ENCODE assay signal across 12 cellular contexts in the genomic region with DNA sequence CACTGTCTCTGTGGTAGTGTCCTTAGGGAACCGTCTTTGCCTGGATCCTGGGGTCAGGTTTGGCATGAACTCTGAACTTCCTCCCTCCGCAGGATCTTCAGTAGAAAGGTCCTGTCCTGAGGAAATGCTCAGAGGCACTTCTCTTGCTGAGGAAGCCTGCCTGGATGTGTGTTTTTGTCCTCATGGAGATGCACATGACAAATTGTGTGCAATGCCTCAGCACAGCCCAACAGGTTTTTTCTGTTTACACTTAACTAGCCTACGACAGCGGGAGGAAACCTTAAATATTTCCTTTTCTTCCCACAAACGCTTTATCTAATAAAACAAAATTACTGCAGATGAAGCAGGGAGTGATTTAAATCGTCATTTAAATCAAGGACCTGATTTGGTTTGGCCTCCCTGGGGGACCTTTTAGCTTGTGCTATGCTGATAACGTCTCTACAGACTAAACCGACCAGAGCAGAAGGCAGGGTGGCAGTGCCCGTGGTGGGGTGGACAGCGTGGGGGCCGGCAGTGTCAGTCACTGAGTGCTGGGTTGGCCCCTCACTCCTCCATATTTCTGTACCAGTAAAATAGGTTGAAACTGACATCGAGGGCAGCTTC. TPM values are rescaled to one million over a fixed set of nuclear protein-coding genes. Genes with fewer than 3 reads are reported as not detected.
DNase-seq lines count a peak whose midpoint lies in the region; ATAC-seq and TF ChIP-seq lines count a peak whose summit lies in the region.
"Had no signal": no experiment of that assay in that cellular context is flagged by ENCODE, and none has a peak within 500 bp of the region (broad histone marks: within the 10 kb centered on the region; RNA-seq: fewer than 3 reads in every experiment).

No MANE protein-coding gene starts in this region.

- intact Hi-C loops in heart right ventricle (cut with DNase I) (loop anchor here in 3 of 10 donors (10.0 kb wide), 2 partner anchors 291 to 301 kb away; no protein-coding TSS in a partner anchor), sigmoid colon (cut with DNase I) (no loop called here)

- H3K27ac ChIP-seq in heart right ventricle (peak overlapping the region in 6 of 10 donors; percentile 2 to 58 (median 48)), sigmoid colon (peak overlapping the region; percentile 43 to 77 (median 70))

- H3K27me3 ChIP-seq in heart right ventricle: no peaks in the 10 kb centered on the region
- H3K27me3 ChIP-seq in sigmoid colon: no peaks in the 10 kb centered on the region

- peaks cover 4% of the 10 kb centered on the region for H3K9me3 Mint-ChIP-seq in WTC11

- DNase-seq in H4 (ENCODE audit: low spot score) (peak; percentile 46), WTC11 (ENCODE audit: low spot score) (no peak), heart right ventricle (no peak), sigmoid colon (no peak), DMS 273 (lab: John Stamatoyannopoulos, UW; ENCODE audit: unreplicated experiment) (no peak)
- no peak for DNase-seq in activated CD4-positive, alpha-beta T cell treated with anti-CD3 and anti-CD28 coated beads, Interleukin-2, amount 50 U/mL, for 4 hours
- DNase-seq: DND-41; effector CD8-positive, alpha-beta T cell; stimulated activated CD4-positive, alpha-beta T cell treated with anti-CD3 and anti-CD28 coated beads, Interleukin-4, amount 100 ng/mL, for 1 hour had no signal

- H3K4me1 Mint-ChIP-seq in WTC11: 0 out of 2 replicates have a peak, but pooled peaks cover 3% of the 10 kb centered on the region

- TF ChIP-seq CTCF in WTC11 (IDR thresholded peaks at IDR 0.05) (no peak), heart right ventricle (IDR thresholded peaks at IDR 0.05) (no peak), sigmoid colon (IDR thresholded peaks at IDR 0.05) (peak in 1 of 4 experiments; percentile 10)

- H3K9me3 ChIP-seq in heart right ventricle (no peaks in the 10 kb centered on the region), sigmoid colon (no peaks in the 10 kb centered on the region)

- no peak overlapping the region for H3K27ac Mint-ChIP-seq in WTC11
- H3K27ac Mint-ChIP-seq: memory B cell had no signal

- H3K4me1 ChIP-seq in heart right ventricle (peaks cover 0 to 32% (median 29%) of the 10 kb centered on the region in 9 donors), sigmoid colon (peaks cover 0 to 33% (median 30%) of the 10 kb centered on the region in 4 donors)

- H3K4me3 ChIP-seq in heart right ventricle: peak overlapping the region in 6 of 10 donors; percentile 0 to 36 (median 28)
- H3K4me3 ChIP-seq in sigmoid colon: peak overlapping the region in 3 of 4 donors; percentile 15 to 34 (median 26)

- no peak overlapping the region for H3K4me3 Mint-ChIP-seq in WTC11
- H3K4me3 Mint-ChIP-seq: memory B cell had no signal

- CTCF ChIA-PET in WTC11 (lab: Charles Lee): interaction anchor here (0.5 to 4.3 kb wide), 3 partner anchors 11 to 458 kb away, joined by 3 to 31 read pairs (median 24); no protein-coding TSS in a partner anchor

- POLR2A ChIA-PET in WTC11 (lab: Charles Lee): no interaction called here

- WGBS in heart right ventricle, 2 donors: 35% methylated on average over 12 of the region's 12 CpGs
- 24 to 36% methylated on average over 12 of the region's 12 CpGs for WGBS in sigmoid colon, 2 donors

- ATAC-seq in WTC11 (peak; percentile 36; the same call in 1 of the 2 replicates), heart right ventricle (peak; percentile 13 to 58 (median 47)), GM21526 (IDR thresholded peaks at IDR 0.05; ENCODE audit: low FRiP score, unreplicated experiment) (no peak), HG03025 (IDR thresholded peaks at IDR 0.05; ENCODE audit: low FRiP score, unreplicated experiment) (no peak)

- H3K27me3 Mint-ChIP-seq in WTC11 (ENCODE audit: low read depth): peaks cover 8% of the 10 kb centered on the region

- peaks cover 5% of the 10 kb centered on the region; the same call in 1 of the 2 replicates for H3K36me3 Mint-ChIP-seq in WTC11

- H3K36me3 ChIP-seq in heart right ventricle: no peaks in the 10 kb centered on the region
- no peaks in the 10 kb centered on the region for H3K36me3 ChIP-seq in sigmoid colon

- TF ChIP-seq EP300 in sigmoid colon (IDR thresholded peaks at IDR 0.05): no peak

- TF ChIP-seq POLR2A in sigmoid colon (IDR thresholded peaks at IDR 0.05): no peak

TF ChIP-seq in WTC11, 78 proteins besides CTCF, POLR2A, EP300 and RAD21:
- TF ChIP-seq, protein P1, sequence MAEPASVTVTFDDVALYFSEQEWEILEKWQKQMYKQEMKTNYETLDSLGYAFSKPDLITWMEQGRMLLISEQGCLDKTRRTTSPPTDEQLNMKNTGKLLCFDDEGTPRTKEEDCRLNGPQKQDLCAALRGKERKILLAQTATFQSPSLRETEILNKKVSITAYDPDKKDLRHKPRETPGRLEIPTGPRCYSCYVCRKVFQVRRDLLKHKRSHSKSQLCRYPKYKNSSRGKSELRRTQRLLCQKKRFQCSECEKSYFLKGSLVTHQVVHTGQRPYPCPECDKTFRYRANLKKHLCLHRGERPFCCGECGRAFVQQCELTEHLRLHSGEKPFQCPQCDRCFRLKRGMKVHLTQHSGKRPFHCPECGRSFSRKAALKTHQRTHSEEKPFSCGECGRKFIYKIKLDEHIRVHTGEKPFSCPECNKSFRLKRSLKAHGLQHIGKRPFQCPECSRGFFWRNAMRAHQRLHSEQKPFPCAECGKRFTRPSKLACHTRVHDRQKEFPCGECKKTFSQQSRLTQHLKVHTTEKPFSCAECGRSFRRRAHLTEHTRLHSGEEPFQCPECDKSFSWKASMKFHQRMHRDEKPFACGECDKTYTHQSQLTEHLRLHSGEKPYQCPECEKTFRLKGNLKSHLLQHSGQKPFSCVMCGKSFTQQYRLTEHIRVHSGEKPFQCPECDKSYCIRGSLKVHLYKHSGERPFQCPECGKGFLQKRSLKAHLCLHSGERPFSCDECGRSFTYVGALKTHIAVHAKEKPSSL (CRISPR knock-in tag; conservative IDR thresholded peaks at IDR 0.05): no peak
- TF ChIP-seq CREB1 (CRISPR knock-in tag; IDR thresholded peaks at IDR 0.05): no peak
- no peak for TF ChIP-seq EMX1 (CRISPR knock-in tag; IDR thresholded peaks at IDR 0.05)

RNA-seq across cellular contexts. Expression of gene FBXL14, which starts 18.5 kb away (rescaled TPM):
- total RNA-seq in H4 (2014; rRNA removed; shearing (Covaris generic)): 5.3 and 6.1 TPM in 2 replicates
- total RNA-seq in WTC11 (2021) (12.0 to 14.6 TPM (median 12.9 TPM) in 3 replicates), heart right ventricle (1 to 10 TPM; 4.8 to 8.4 (median 7.0) TPM), sigmoid colon (10 to 100 TPM in 2 of 4 donors, 1 to 10 TPM in 2; 7.5 to 12.2 (median 10.0) TPM)
- polyA plus RNA-seq in heart right ventricle (1 to 10 TPM; 1.5 to 4.4 TPM), sigmoid colon (10 to 100 TPM; 13.2 to 26.4 (median 20.8) TPM)

RNA-seq across cellular contexts. Expression of gene WNT5B, which starts 53.1 kb away (rescaled TPM):
- total RNA-seq in H4 (2014; rRNA removed; shearing (Covaris generic)): 3.8 and 6.4 TPM in 2 replicates
- total RNA-seq in WTC11 (2021) (4.3 to 4.6 TPM (median 4.5 TPM) in 3 replicates), heart right ventricle (1 to 10 TPM in 5 of 10 donors, under 1 TPM in 5; 0.34 to 2.5 (median 1.2) TPM), sigmoid colon (10 to 100 TPM in 3 of 4 donors, 1 to 10 TPM in 1; 8.4 to 72.3 (median 22.1) TPM)
- polyA plus RNA-seq in heart right ventricle (1 to 10 TPM; 1.6 to 2.4 TPM), sigmoid colon (1 to 10 TPM in 2 of 3 donors, under 1 TPM in 1; 0.69 to 3.5 (median 1.8) TPM)

Comparison
In these comparisons a context has a peak if more than half of its experiments do, and no peak if none do; other contexts are left out.
1. ATAC-seq: peak in WTC11 (single experiment) and heart right ventricle (8 of 8); none in GM21526 (single experiment) and HG03025 (single experiment).